15 cellular contexts compared by ENCODE assay signal in the genomic region with DNA sequence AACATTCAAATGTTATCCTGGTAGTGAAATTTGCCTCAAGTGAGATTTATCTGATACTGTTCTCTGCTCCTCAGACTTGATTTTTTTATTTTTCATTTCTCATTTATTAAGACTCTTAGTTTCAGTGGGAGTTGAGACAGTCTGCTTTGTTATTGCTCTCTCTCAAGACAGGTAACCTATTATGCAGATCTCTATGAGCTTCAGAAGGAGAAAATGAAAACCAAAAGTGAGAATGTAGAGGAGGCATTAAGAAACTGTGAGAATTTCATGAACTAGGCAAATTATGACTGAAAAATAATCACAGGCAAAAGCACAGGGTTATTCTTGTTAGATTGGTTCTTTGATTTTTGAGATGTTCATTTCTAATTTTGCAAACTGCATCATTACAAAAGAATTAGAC.
A peak's percentile ranks its signal among the peaks of the same experiment; 100 is the strongest.
DNase-seq lines count a peak whose midpoint lies in the region; ATAC-seq lines count a peak whose summit lies in the region.
"Had no signal": no experiment of that assay in that cellular context is flagged by ENCODE, and none has a peak within 500 bp of the region (broad histone marks: within the 10 kb centered on the region; RNA-seq: fewer than 3 reads in every experiment).

No MANE protein-coding gene starts in this region.

- no peak for DNase-seq in cortex of kidney (lab: John Stamatoyannopoulos, UW)
- DNase-seq in OCI-M2 (lab: John Stamatoyannopoulos, UW; ENCODE audit: unreplicated experiment), result no peak
- no peak for DNase-seq in AML-193 (lab: John Stamatoyannopoulos, UW)
- DNase-seq: ACHN; activated CD4-positive, alpha-beta T cell treated with anti-CD3 and anti-CD28 coated beads, Interleukin-2, amount 10 ng/mL, durations not matched to agents 24 days and 14 days; CD4-positive, alpha-beta T cell; GOT3; NCI-H187 treated with DMSO at 0.1 percent for 48 hours; NCI-H510A; right lobe of liver had no signal

- ATAC-seq in GM18520 (IDR thresholded peaks at IDR 0.05; ENCODE audit: unreplicated experiment) (peak; percentile 79), GM19467 (IDR thresholded peaks at IDR 0.05; ENCODE audit: unreplicated experiment) (peak; percentile 74), HG02852 (IDR thresholded peaks at IDR 0.05; ENCODE audit: unreplicated experiment) (peak; percentile 89), HG03442 (IDR thresholded peaks at IDR 0.05; ENCODE audit: unreplicated experiment) (peak; percentile 57), HG02763 (IDR thresholded peaks at IDR 0.05; ENCODE audit: unreplicated experiment) (no peak)
- ATAC-seq: right lobe of liver had no signal
